ENCODE assay signal across 1 cellular context in the genomic region with DNA sequence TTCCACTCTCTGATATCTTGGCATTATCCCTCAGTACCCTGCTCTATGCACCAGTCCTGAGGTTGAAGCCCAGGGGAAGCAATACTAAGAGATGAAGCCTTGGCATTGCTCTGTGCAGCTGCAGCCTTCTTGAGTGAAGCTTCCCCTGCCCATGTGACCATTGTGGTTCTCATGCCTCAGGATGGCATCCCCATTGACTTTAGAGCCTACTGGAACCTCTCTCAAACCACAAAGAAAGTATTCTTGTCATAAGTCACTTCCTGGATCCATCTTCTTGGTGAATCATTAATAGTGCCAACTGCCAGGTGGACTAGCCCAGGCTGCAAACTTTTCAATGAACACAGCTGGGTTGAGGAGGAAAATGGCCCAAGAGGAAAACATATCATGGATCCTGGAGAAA.
TF ChIP-seq lines count a peak whose summit lies in the region.

No MANE protein-coding gene starts in this region.

TF ChIP-seq in HepG2, 621 proteins besides CTCF, POLR2A, EP300 and RAD21 (continued from another document):
- TF ChIP-seq, protein P1, sequence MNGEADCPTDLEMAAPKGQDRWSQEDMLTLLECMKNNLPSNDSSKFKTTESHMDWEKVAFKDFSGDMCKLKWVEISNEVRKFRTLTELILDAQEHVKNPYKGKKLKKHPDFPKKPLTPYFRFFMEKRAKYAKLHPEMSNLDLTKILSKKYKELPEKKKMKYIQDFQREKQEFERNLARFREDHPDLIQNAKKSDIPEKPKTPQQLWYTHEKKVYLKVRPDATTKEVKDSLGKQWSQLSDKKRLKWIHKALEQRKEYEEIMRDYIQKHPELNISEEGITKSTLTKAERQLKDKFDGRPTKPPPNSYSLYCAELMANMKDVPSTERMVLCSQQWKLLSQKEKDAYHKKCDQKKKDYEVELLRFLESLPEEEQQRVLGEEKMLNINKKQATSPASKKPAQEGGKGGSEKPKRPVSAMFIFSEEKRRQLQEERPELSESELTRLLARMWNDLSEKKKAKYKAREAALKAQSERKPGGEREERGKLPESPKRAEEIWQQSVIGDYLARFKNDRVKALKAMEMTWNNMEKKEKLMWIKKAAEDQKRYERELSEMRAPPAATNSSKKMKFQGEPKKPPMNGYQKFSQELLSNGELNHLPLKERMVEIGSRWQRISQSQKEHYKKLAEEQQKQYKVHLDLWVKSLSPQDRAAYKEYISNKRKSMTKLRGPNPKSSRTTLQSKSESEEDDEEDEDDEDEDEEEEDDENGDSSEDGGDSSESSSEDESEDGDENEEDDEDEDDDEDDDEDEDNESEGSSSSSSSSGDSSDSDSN (CRISPR knock-in tag; IDR thresholded peaks at IDR 0.05) = no peak
- TF ChIP-seq CAMTA2 (CRISPR knock-in tag; IDR thresholded peaks at IDR 0.05; ENCODE audit: borderline replicate concordance) = no peak
- no peak for TF ChIP-seq NR1H2 (CRISPR knock-in tag; IDR thresholded peaks at IDR 0.05; ENCODE audit: borderline replicate concordance, low read depth)
- TF ChIP-seq SMARCC2 (IDR thresholded peaks at IDR 0.05) = no peak
- TF ChIP-seq ZNF703 (CRISPR knock-in tag; IDR thresholded peaks at IDR 0.05; ENCODE audit: borderline replicate concordance) = no peak
- TF ChIP-seq CREBL2 (CRISPR knock-in tag; IDR thresholded peaks at IDR 0.05; ENCODE audit: borderline replicate concordance) = no peak
- TF ChIP-seq ZMYM4 (CRISPR knock-in tag; IDR thresholded peaks at IDR 0.05) = no peak
